In the genomic region with DNA sequence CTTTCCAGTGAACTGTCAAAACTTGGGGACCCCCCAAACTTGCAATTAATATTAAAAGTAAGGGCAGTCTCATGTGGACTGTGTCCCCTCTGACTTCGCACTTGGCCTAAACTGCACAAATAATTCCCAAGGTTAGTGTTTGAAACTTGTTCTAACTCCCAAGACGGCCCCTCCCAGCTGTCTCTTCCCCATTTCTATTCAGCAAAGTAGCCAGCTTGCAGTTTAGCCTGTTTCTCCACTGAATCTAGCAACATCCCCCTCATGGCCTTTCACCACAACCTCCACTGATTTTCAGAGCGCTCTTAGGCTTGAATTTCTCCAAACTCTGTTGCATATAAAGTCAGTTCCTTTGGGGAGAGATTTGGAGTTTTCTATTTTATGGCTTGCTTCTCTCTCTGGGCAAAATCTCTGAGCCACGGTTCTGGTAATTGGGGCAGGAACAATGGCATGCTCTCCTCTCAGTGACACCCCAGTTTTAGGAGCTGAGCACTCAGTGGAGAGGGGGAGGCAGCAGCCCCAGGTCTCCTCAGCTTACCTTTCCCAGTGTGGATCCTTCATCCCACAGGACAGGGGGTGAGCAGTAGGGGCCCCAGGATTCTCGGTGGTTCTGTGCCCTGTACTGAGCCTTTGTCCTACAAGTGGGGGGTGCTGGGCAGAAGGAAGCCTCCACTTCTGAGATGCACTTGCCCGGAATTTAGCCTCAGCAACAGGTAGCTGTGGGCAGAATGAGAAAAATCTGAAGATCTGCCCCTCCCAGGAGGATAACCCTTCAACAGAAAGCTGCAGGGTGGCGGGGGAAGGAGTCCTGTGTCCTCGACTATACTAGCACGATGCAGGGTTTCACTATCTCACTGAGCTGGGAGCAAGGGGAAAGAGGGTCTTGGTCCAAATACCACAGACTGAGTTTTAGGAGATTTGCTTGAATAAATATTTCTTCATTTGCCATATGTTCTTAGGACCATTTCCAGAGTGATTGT, we compare ENCODE assay signal across 18 cellular contexts. TPM values are rescaled to one million over a fixed set of nuclear protein-coding genes. Genes with fewer than 3 reads are reported as not detected.
"Had no signal": no experiment of that assay in that cellular context is flagged by ENCODE, and none has a peak within 500 bp of the region (broad histone marks: within the 10 kb centered on the region; RNA-seq: fewer than 3 reads in every experiment).

No MANE protein-coding gene starts in this region.

- H3K4me3 ChIP-seq: body of pancreas, lower lobe of right lung, right atrium auricular region, tibial nerve, vagina had no signal

- H3K36me3 ChIP-seq: lower lobe of right lung, neutrophil, right atrium auricular region, tibial nerve, vagina had no signal

- H3K9me3 ChIP-seq: body of pancreas, lower lobe of right lung, neutrophil, right atrium auricular region, vagina had no signal

- DNase-seq: activated CD4-positive, alpha-beta T cell treated with anti-CD3 and anti-CD28 coated beads, Interleukin-2, amount 10 ng/mL, durations not matched to agents 24 days and 14 days; activated T-cell treated with anti-CD3 and anti-CD28 coated beads for 4 hours; amniotic stem cell; central memory CD4-positive, alpha-beta T cell; cortex of kidney; hippocampal formation; kidney glomerular epithelial cell; lower lobe of right lung; midbrain; small intestine; T-helper 9 cell had no signal

- H3K27me3 ChIP-seq: body of pancreas, right atrium auricular region, vagina had no signal

- H3K27ac ChIP-seq: lower lobe of right lung, neutrophil, right atrium auricular region, tibial nerve, vagina had no signal

- H3K4me1 ChIP-seq: lower lobe of right lung, right atrium auricular region, tibial nerve, vagina had no signal

- ATAC-seq: body of pancreas; lower lobe of right lung; stimulated activated effector memory CD8-positive, alpha-beta T cell treated with anti-CD3 and anti-CD28 coated beads, Interleukin-12 subunit alpha, Interleukin-12 subunit beta, amount 100 ng/mL, for 72 hours; WTC11 had no signal

RNA-seq across cellular contexts. Expression of a gene that starts 39.3 kb away (rescaled TPM):
- total RNA-seq: activated CD4-positive, alpha-beta T cell treated with anti-CD3 and anti-CD28 coated beads, Interleukin-2, amount 10 ng/mL, durations not matched to agents 24 days and 14 days had no signal
